Comparison of ENCODE assay signal across 22 cellular contexts in the genomic region with DNA sequence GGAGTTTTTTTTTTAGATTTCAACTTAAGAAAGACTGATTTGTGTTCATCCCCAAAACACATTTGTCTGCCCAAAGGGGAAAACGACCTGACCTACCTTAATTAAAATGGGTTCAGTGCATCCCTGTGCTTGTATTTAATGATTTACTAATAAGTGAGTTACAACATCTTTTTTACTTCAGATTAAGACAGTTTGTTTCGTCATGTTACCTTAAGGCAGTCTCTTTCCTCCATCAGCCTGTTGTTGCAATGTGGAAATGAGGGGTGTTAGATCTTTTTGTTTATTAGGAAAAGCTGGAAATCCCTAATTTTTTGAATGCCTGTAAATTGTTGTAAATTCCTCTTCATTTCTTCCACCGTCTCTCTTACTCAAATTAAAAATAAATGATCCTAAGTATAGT.
DNase-seq lines count a peak whose midpoint lies in the region; ATAC-seq and TF ChIP-seq lines count a peak whose summit lies in the region.
"Had no signal": no experiment of that assay in that cellular context is flagged by ENCODE, and none has a peak within 500 bp of the region (broad histone marks: within the 10 kb centered on the region; RNA-seq: fewer than 3 reads in every experiment).

No MANE protein-coding gene starts in this region.

- ATAC-seq in GM18909 (IDR thresholded peaks at IDR 0.05; ENCODE audit: poor library complexity, unreplicated experiment), result no peak
- ATAC-seq in HG02885 (IDR thresholded peaks at IDR 0.05; ENCODE audit: poor library complexity, unreplicated experiment), result no peak
- no peak for ATAC-seq in HG02973 (IDR thresholded peaks at IDR 0.05; ENCODE audit: unreplicated experiment)

- peak; percentile 22 for DNase-seq in AG10803 (ENCODE audit: low read depth)
- peak in 1 of 2 experiments; percentile 11 for DNase-seq in HL-60 (ENCODE audit: low read depth in 1 of 2, low spot score in 1 of 2)
- peak; percentile 21 for DNase-seq in glomerular visceral epithelial cell (ENCODE audit: extremely low spot score)
- DNase-seq in sigmoid colon, result no peak
- DNase-seq: Calu3; CD8-positive, alpha-beta memory T cell; DMS153; HCEC 1CT; KBM-7; NCI-H1092 treated with DMSO at 0.1 percent for 48 hours; NCI-H146; NCI-H2029; NCI-H226; NCI-H510A treated with DMSO at 0.1 percent for 48 hours; NCI-H748 treated with DMSO at 0.1 percent for 48 hours; NK-92 treated with Interleukin-12 subunit alpha and Interleukin-12 subunit beta, amount 100 ng/mL, for 24 hours; SHP77 treated with DMSO at 0.1 percent for 48 hours had no signal

- intact Hi-C loops in sigmoid colon (cut with DNase I), result no loop called here

- H3K9me3 ChIP-seq in sigmoid colon, result no peaks in the 10 kb centered on the region

- H3K36me3 ChIP-seq in sigmoid colon, result no peaks in the 10 kb centered on the region

- no peak overlapping the region for H3K4me3 ChIP-seq in AG10803 (ENCODE audit: low read length)
- H3K4me3 ChIP-seq in HL-60 (replicated peaks; ENCODE audit: insufficient read depth, low read length), result no peak overlapping the region
- no peak overlapping the region for H3K4me3 ChIP-seq in sigmoid colon
- H3K4me3 ChIP-seq: BLaER1 treated with 17β-estradiol and CSF1 and Interleukin-3, amounts not matched to agents 10 nM and 100 nM had no signal

- TF ChIP-seq CTCF in AG10803 (conservative IDR thresholded peaks at IDR 0.05; ENCODE audit: low read length) (no peak), HL-60 (IDR thresholded peaks at IDR 0.05; ENCODE audit: insufficient read depth, low read length) (no peak), sigmoid colon (IDR thresholded peaks at IDR 0.05) (no peak)

- peaks cover 0 to 61% (median 48%) of the 10 kb centered on the region in 4 donors for H3K4me1 ChIP-seq in sigmoid colon

- H3K27ac ChIP-seq in HL-60 (replicated peaks), result peak overlapping the region; percentile 17
- peak overlapping the region; percentile 24 to 40 (median 32) for H3K27ac ChIP-seq in sigmoid colon
- H3K27ac ChIP-seq: BLaER1 treated with 17β-estradiol and CSF1 and Interleukin-3, amounts not matched to agents 10 nM and 100 nM; RWPE1 had no signal

- TF ChIP-seq EP300 in sigmoid colon (IDR thresholded peaks at IDR 0.05), result no peak

- 29 to 63% methylated on average over 3 of the region's 3 CpGs for WGBS in sigmoid colon, 2 donors

- TF ChIP-seq POLR2A in sigmoid colon (IDR thresholded peaks at IDR 0.05), result no peak

- H3K27me3 ChIP-seq in HL-60 (ENCODE audit: insufficient read depth, poor library complexity, severe bottlenecking) (no peaks in the 10 kb centered on the region), sigmoid colon (no peaks in the 10 kb centered on the region)
- H3K27me3 ChIP-seq: BLaER1 treated with 17β-estradiol and CSF1 and Interleukin-3, amounts not matched to agents 10 nM and 100 nM had no signal
